11 cellular contexts compared by ENCODE assay signal in genomic region chr11:78349614-78350013, GRCh38.
DNase-seq lines count a peak whose midpoint lies in the region; ATAC-seq and TF ChIP-seq lines count a peak whose summit lies in the region.
"Had no signal": no experiment of that assay in that cellular context is flagged by ENCODE, and none has a peak within 500 bp of the region (broad histone marks: within the 10 kb centered on the region; RNA-seq: fewer than 3 reads in every experiment).

No MANE protein-coding gene starts in this region.

- TF ChIP-seq POLR2A in uterus (IDR thresholded peaks at IDR 0.05), result no peak

- peaks cover 11 to 99% (median 62%) of the 10 kb centered on the region in 9 donors for H3K4me1 ChIP-seq in heart right ventricle
- peaks cover 33% of the 10 kb centered on the region for H3K4me1 ChIP-seq in ectodermal cell (ENCODE audit: control insufficient read depth, insufficient read depth, low read length)
- peaks cover 4 to 9% of the 10 kb centered on the region in 2 donors for H3K4me1 ChIP-seq in uterus
- H3K4me1 ChIP-seq in mucosa of descending colon (ENCODE audit: low read depth), result peaks cover 27% of the 10 kb centered on the region

- ATAC-seq in heart right ventricle, result peak in 2 of 8 donors; percentile 46 to 58
- no peak for ATAC-seq in mucosa of descending colon
- ATAC-seq in HG02938 (IDR thresholded peaks at IDR 0.05; ENCODE audit: unreplicated experiment), result no peak

- DNase-seq in heart right ventricle, result peak in 1 of 2 donors; percentile 22
- no peak for DNase-seq in cardiac septum (ENCODE audit: low spot score)
- no peak for DNase-seq in uterus
- no peak for DNase-seq in stimulated activated CD4-positive, alpha-beta T cell treated with anti-CD3 and anti-CD28 coated beads, Interleukin-15, amount 100 ng/mL, for 24 hours
- DNase-seq in mucosa of descending colon, result no peak
- DNase-seq: nephron progenitor cell; NK-92 treated with Interleukin-12 subunit alpha and Interleukin-12 subunit beta, amount 100 ng/mL, for 24 hours had no signal

- no peaks in the 10 kb centered on the region for H3K36me3 ChIP-seq in heart right ventricle
- no peaks in the 10 kb centered on the region for H3K36me3 ChIP-seq in ectodermal cell (ENCODE audit: control insufficient read depth, insufficient read depth, low read length)
- H3K36me3 ChIP-seq in uterus, result no peaks in the 10 kb centered on the region
- H3K36me3 ChIP-seq in mucosa of descending colon (ENCODE audit: low read depth), result no peaks in the 10 kb centered on the region

- intact Hi-C loops in heart right ventricle (cut with DNase I), result loop anchor here in 4 of 10 donors (5.0 to 10.0 kb wide), 4 partner anchors 37 to 95 kb away; partner anchors contain the start of gene GAB2 (in 4 of the 4)
- intact Hi-C loops in cardiac septum (cut with DNase I), result loop anchor here (5.0 kb wide), 2 partner anchors 68 to 82 kb away; partner anchors contain the start of gene GAB2
- intact Hi-C loops in uterus (cut with DNase I; ENCODE audit: low total_unique reads), result no loop called here
- intact Hi-C loops in mucosa of descending colon (cut with DNase I, micrococcal nuclease), result no loop called here

- 38 to 46% methylated on average over 3 of the region's 3 CpGs for WGBS in heart right ventricle, 2 donors
- WGBS in ectodermal cell, 2 experiments, result 87% methylated on average over 2 to 3 of the region's 3 CpGs

- H3K4me1 Mint-ChIP-seq in nephron, result peaks cover 68% of the 10 kb centered on the region

- H3K27ac Mint-ChIP-seq in nephron, result peak overlapping the region; percentile 97 to 99 (median 98)

- no peaks in the 10 kb centered on the region for H3K9me3 ChIP-seq in heart right ventricle
- H3K9me3 ChIP-seq in ectodermal cell (ENCODE audit: control insufficient read depth, low read length), result no peaks in the 10 kb centered on the region
- no peaks in the 10 kb centered on the region for H3K9me3 ChIP-seq in uterus
- no peaks in the 10 kb centered on the region for H3K9me3 ChIP-seq in mucosa of descending colon

- peak overlapping the region in 2 of 3 experiments; percentile 7 to 69 for H3K4me3 Mint-ChIP-seq in nephron

- no peak for TF ChIP-seq CTCF in heart right ventricle (IDR thresholded peaks at IDR 0.05)
- no peak for TF ChIP-seq CTCF in nephron (IDR thresholded peaks at IDR 0.05; ENCODE audit: unreplicated experiment in 3 of 3)
- TF ChIP-seq CTCF in uterus (IDR thresholded peaks at IDR 0.05), result no peak
- TF ChIP-seq CTCF in mucosa of descending colon (IDR thresholded peaks at IDR 0.05), result no peak

- peak overlapping the region; percentile 37 to 91 (median 81) for H3K27ac ChIP-seq in heart right ventricle
- H3K27ac ChIP-seq in ectodermal cell (ENCODE audit: insufficient read depth, low read depth, low read length, poor library complexity, severe bottlenecking), result peak overlapping the region; percentile 83
- peak overlapping the region; percentile 53 to 80 for H3K27ac ChIP-seq in uterus
- H3K27ac ChIP-seq: VCaP had no signal

- H3K4me3 ChIP-seq in heart right ventricle, result peak overlapping the region in 7 of 10 donors; percentile 21 to 40 (median 25)
- no peak overlapping the region for H3K4me3 ChIP-seq in ectodermal cell (ENCODE audit: insufficient read depth, low read depth, low read length)
- H3K4me3 ChIP-seq in uterus, result peak overlapping the region in 1 of 2 donors; percentile 25
- H3K4me3 ChIP-seq in mucosa of descending colon, result no peak overlapping the region

- H3K27me3 ChIP-seq in heart right ventricle, result no peaks in the 10 kb centered on the region
- H3K27me3 ChIP-seq in ectodermal cell (ENCODE audit: control insufficient read depth, insufficient read depth, low read length, poor library complexity, severe bottlenecking), result no peaks in the 10 kb centered on the region
- H3K27me3 ChIP-seq in uterus, result no peaks in the 10 kb centered on the region

- H3K36me3 Mint-ChIP-seq in nephron (ENCODE audit: low read depth), result no peaks in the 10 kb centered on the region

- H3K27me3 Mint-ChIP-seq in nephron (ENCODE audit: low read depth), result no peaks in the 10 kb centered on the region

- H3K9me3 Mint-ChIP-seq in nephron, result no peaks in the 10 kb centered on the region
- H3K9me3 Mint-ChIP-seq: nephron progenitor cell had no signal

Comparison
In these comparisons a context has a peak if more than half of its experiments do, and no peak if none do; other contexts are left out.
1. H3K4me3 ChIP-seq: peak in heart right ventricle (7 of 10); none in ectodermal cell (single experiment) and mucosa of descending colon (single experiment).
2. Peak in every context shown above with its lines, with median percentiles within 50 percentile points of each other: H3K27ac ChIP-seq.